In genomic region chr12:124786065-124786964, GRCh38 we compare ENCODE assay signal across 1 cellular context.
A peak's percentile ranks its signal among the peaks of the same experiment; 100 is the strongest.
TF ChIP-seq lines count a peak whose summit lies in the region.

No MANE protein-coding gene starts in this region.

TF ChIP-seq in IMR-90, 13 proteins besides CTCF, POLR2A, EP300 and RAD21 (continued from another document):
- TF ChIP-seq MAFK (IDR thresholded peaks at IDR 0.05; ENCODE audit: low read depth, low read length) = no peak
- peak; percentile 100 for TF ChIP-seq USF2 (IDR thresholded peaks at IDR 0.05; ENCODE audit: low read depth, low read length)
- no peak for TF ChIP-seq SMC3 (IDR thresholded peaks at IDR 0.05; ENCODE audit: low read depth, low read length)
- TF ChIP-seq FOS (IDR thresholded peaks at IDR 0.05; ENCODE audit: low read depth, low read length) = peak; percentile 91
- TF ChIP-seq NFE2L2 (IDR thresholded peaks at IDR 0.05; ENCODE audit: low read depth, low read length) = no peak
- TF ChIP-seq ELK1 (IDR thresholded peaks at IDR 0.05; ENCODE audit: borderline replicate concordance, low read depth, low read length) = no peak
- no peak for TF ChIP-seq CEBPB (IDR thresholded peaks at IDR 0.05; ENCODE audit: low read depth, low read length)
- TF ChIP-seq BHLHE40 (IDR thresholded peaks at IDR 0.05; ENCODE audit: low read depth, low read length) = 0 out of 2 replicates have a peak, but pooled peaks have one; percentile 28
